In genomic region chr15:31128477-31128876, GRCh38 we compare ENCODE assay signal across 29 cellular contexts. TPM values are rescaled to one million over a fixed set of nuclear protein-coding genes. Genes with fewer than 3 reads are reported as not detected.
"Had no signal": no experiment of that assay in that cellular context is flagged by ENCODE, and none has a peak within 500 bp of the region (broad histone marks: within the 10 kb centered on the region; RNA-seq: fewer than 3 reads in every experiment).

No MANE protein-coding gene starts in this region.

- H3K9me3 ChIP-seq: esophagus muscularis mucosa, mucosa of descending colon, psoas muscle, thoracic aorta, tibial nerve, upper lobe of left lung had no signal

- H2AFZ ChIP-seq: hepatocyte had no signal

- H3K4me3 Mint-ChIP-seq: endodermal cell; mesothelial cell of epicardium; nephron; neural progenitor cell; stimulated activated naive CD8-positive, alpha-beta T cell treated with anti-CD3 and anti-CD28 coated beads, Interleukin-15, Interleukin-2, amounts not matched to agents 100 ng/mL and 50 ng/mL, for 24 hours had no signal

- H3K27ac ChIP-seq: epithelial cell of prostate, esophagus muscularis mucosa, foreskin keratinocyte, gastroesophageal sphincter, heart left ventricle, hepatocyte, neural progenitor cell, psoas muscle, skin epidermis, spleen, thoracic aorta, tibial nerve, upper lobe of left lung had no signal

- H3K27me3 ChIP-seq: foreskin keratinocyte, heart left ventricle, hepatocyte, neural progenitor cell, spleen, tibial nerve, upper lobe of left lung had no signal

- H3K9ac ChIP-seq: neural progenitor cell had no signal

- H3K27me3 Mint-ChIP-seq: memory B cell; stimulated activated naive CD8-positive, alpha-beta T cell treated with anti-CD3 and anti-CD28 coated beads, Interleukin-15, Interleukin-2, amounts not matched to agents 100 ng/mL and 50 ng/mL, for 24 hours had no signal

- H3K9me3 Mint-ChIP-seq: memory B cell; stimulated activated naive B cell treated with anti-CD40 and anti-IgM and Interleukin-4, amounts not matched to agents 10 μg/mL and 1 μg/mL and 100 μg/mL, for 72 hours; stimulated activated naive CD8-positive, alpha-beta T cell treated with anti-CD3 and anti-CD28 coated beads, Interleukin-15, Interleukin-2, amounts not matched to agents 100 ng/mL and 50 ng/mL, for 24 hours had no signal

- H3K4me1 ChIP-seq: foreskin keratinocyte, neural progenitor cell had no signal

- H3K79me2 ChIP-seq: hepatocyte had no signal

- H3K36me3 Mint-ChIP-seq: memory B cell; mesothelial cell of epicardium; naive B cell; neural progenitor cell; stimulated activated naive B cell treated with anti-CD40 and anti-IgM and Interleukin-4, amounts not matched to agents 10 μg/mL and 1 μg/mL and 100 μg/mL, for 72 hours had no signal

- H3K4me3 ChIP-seq: esophagus muscularis mucosa, gastroesophageal sphincter, hepatocyte, lung, mucosa of descending colon, neural progenitor cell, skin epidermis, thoracic aorta, tibial nerve, upper lobe of left lung had no signal

- DNase-seq: cortex of kidney; right cardiac atrium; spleen; stimulated activated CD4-positive, alpha-beta T cell treated with anti-CD3 and anti-CD28 coated beads, Interleukin-4, amount 100 ng/mL, for 4 hours; upper lobe of left lung had no signal

- H3K27ac Mint-ChIP-seq: endodermal cell; memory B cell; mesothelial cell of epicardium; nephron; neural progenitor cell; stimulated activated naive B cell treated with anti-CD40 and anti-IgM and Interleukin-4, amounts not matched to agents 10 μg/mL and 1 μg/mL and 100 μg/mL, for 72 hours; stimulated activated naive CD8-positive, alpha-beta T cell treated with anti-CD3 and anti-CD28 coated beads, Interleukin-15, Interleukin-2, amounts not matched to agents 100 ng/mL and 50 ng/mL, for 24 hours had no signal

- H3K4me1 Mint-ChIP-seq: endodermal cell, mesothelial cell of epicardium had no signal

- H3K4me2 ChIP-seq: hepatocyte, neural progenitor cell had no signal

- H3K36me3 ChIP-seq: esophagus muscularis mucosa, gastroesophageal sphincter, heart left ventricle, neural progenitor cell, spleen, thoracic aorta, tibial nerve, upper lobe of left lung had no signal

RNA-seq across cellular contexts. Expression of gene TRPM1, which starts 27.0 kb away (rescaled TPM):
- total RNA-seq: endodermal cell, esophagus muscularis mucosa, fibroblast of lung, foreskin keratinocyte, gastroesophageal sphincter, heart left ventricle, hepatocyte, kidney, liver, lung, mesothelial cell of epicardium, mucosa of descending colon, psoas muscle, renal cortical epithelial cell, right cardiac atrium, spleen, thoracic aorta, tibial nerve, upper lobe of left lung had no signal
- polyA plus RNA-seq: fibroblast of lung, hepatocyte, liver had no signal
